20 cellular contexts compared by ENCODE assay signal in genomic region chr9:135761150-135761844, GRCh38. TPM values are rescaled to one million over a fixed set of nuclear protein-coding genes. Genes with fewer than 3 reads are reported as not detected.
DNase-seq lines count a peak whose midpoint lies in the region; ATAC-seq and TF ChIP-seq lines count a peak whose summit lies in the region.
"Had no signal": no experiment of that assay in that cellular context is flagged by ENCODE, and none has a peak within 500 bp of the region (broad histone marks: within the 10 kb centered on the region; RNA-seq: fewer than 3 reads in every experiment).

No MANE protein-coding gene starts in this region.

- no peak overlapping the region for H2AFZ ChIP-seq in mammary epithelial cell (ENCODE audit: low read depth, low read length)

- no peaks in the 10 kb centered on the region for H3K4me1 Mint-ChIP-seq in WTC11
- H3K4me1 Mint-ChIP-seq in neural crest cell: no peaks in the 10 kb centered on the region
- H3K4me1 Mint-ChIP-seq: CD14-positive monocyte; CD4-positive, alpha-beta memory T cell had no signal

- H3K36me3 ChIP-seq in left lung: no peaks in the 10 kb centered on the region
- H3K36me3 ChIP-seq in mammary epithelial cell (ENCODE audit: insufficient read depth, low read length): no peaks in the 10 kb centered on the region
- H3K36me3 ChIP-seq: BLaER1, HAP-1 had no signal

- CTCF ChIA-PET in WTC11 (lab: Charles Lee) (no interaction called here), mammary epithelial cell (lab: Charles Lee; ENCODE audit: low non-redundant PET) (no interaction called here)

- no peak for TF ChIP-seq CTCF in WTC11 (IDR thresholded peaks at IDR 0.05)
- no peak for TF ChIP-seq CTCF in neural crest cell (conservative IDR thresholded peaks at IDR 0.05)
- no peak for TF ChIP-seq CTCF in left lung (IDR thresholded peaks at IDR 0.05)
- TF ChIP-seq CTCF in mammary epithelial cell (conservative IDR thresholded peaks at IDR 0.05 in 1 of 2, IDR thresholded peaks at IDR 0.05 in 1 of 2; ENCODE audit: extremely low read depth in 1 of 2, insufficient read depth in 1 of 2, low read depth in 1 of 2, low read length in 2 of 2): no peak

- no peak for ATAC-seq in activated naive CD4-positive, alpha-beta T cell treated with anti-CD3 and anti-CD28 coated beads, Interleukin-2, amount 50 U/mL, for 72 hours
- ATAC-seq in WTC11 (no peak), left lung (no peak)

- H3K9me3 Mint-ChIP-seq in activated naive CD4-positive, alpha-beta T cell treated with anti-CD3 and anti-CD28 coated beads, Interleukin-2, amount 50 U/mL, for 72 hours: no peaks in the 10 kb centered on the region
- H3K9me3 Mint-ChIP-seq in WTC11: peaks cover 5% of the 10 kb centered on the region; the same call in 1 of the 2 replicates
- no peaks in the 10 kb centered on the region for H3K9me3 Mint-ChIP-seq in neural crest cell

- H3K4me3 Mint-ChIP-seq in WTC11 (no peak overlapping the region), neural crest cell (no peak overlapping the region)
- H3K4me3 Mint-ChIP-seq: CD14-positive monocyte; CD4-positive, alpha-beta memory T cell had no signal

- no peaks in the 10 kb centered on the region for H4K20me1 ChIP-seq in mammary epithelial cell (ENCODE audit: insufficient read depth, low read length)
- H4K20me1 ChIP-seq: BLaER1 had no signal

- H3K9ac ChIP-seq in mammary epithelial cell (ENCODE audit: insufficient read depth, low read length): no peak overlapping the region
- H3K9ac ChIP-seq: BLaER1 had no signal

- intact Hi-C loops in left lung (cut with DNase I) (no loop called here), mammary epithelial cell (cut with micrococcal nuclease) (no loop called here)

- in situ Hi-C loops in mammary epithelial cell (cut with MboI; ENCODE audit: low sequenced_read_pairs in 2 of 2): no loop called here

- H3K4me1 ChIP-seq in left lung: no peaks in the 10 kb centered on the region
- H3K4me1 ChIP-seq in mammary epithelial cell (ENCODE audit: insufficient read depth, low read length): no peaks in the 10 kb centered on the region
- H3K4me1 ChIP-seq: BLaER1, HAP-1 had no signal

- H3K9me3 ChIP-seq in left lung (peaks cover 0 to 14% of the 10 kb centered on the region in 2 donors), mammary epithelial cell (replicated peaks; ENCODE audit: insufficient read depth, low read length) (peaks cover 17% of the 10 kb centered on the region)
- H3K9me3 ChIP-seq: HAP-1 had no signal

- BruUV-seq in mammary epithelial cell (replicated peaks; lab: Mats Ljungman, UMichigan): no TSS peak

- DNase-seq in activated naive CD4-positive, alpha-beta T cell treated with anti-CD3 and anti-CD28 coated beads, Interleukin-2, amount 50 U/mL, for 72 hours (ENCODE audit: low spot score in 2 of 2): no peak
- DNase-seq in activated naive CD4-positive, alpha-beta T cell treated with Interleukin-2 at 50 U/mL for 16 hours: no peak
- DNase-seq in WTC11 (ENCODE audit: low spot score) (no peak), neural crest cell (ENCODE audit: low read depth, low spot score) (no peak), left lung (no peak), NCI-H1436 (lab: John Stamatoyannopoulos, UW) (no peak), mammary epithelial cell (no peak)
- DNase-seq: 8988T; Calu3; CD4-positive, alpha-beta memory T cell; DMS79 treated with DMSO at 0.1 percent for 48 hours; GF-D8; GOT3 had no signal

- peaks cover 0 to 13% of the 10 kb centered on the region in 2 donors for H3K27me3 ChIP-seq in left lung
- H3K27me3 ChIP-seq in mammary epithelial cell (ENCODE audit: insufficient read depth, low read length): no peaks in the 10 kb centered on the region
- H3K27me3 ChIP-seq: BLaER1 had no signal

- H3K27me3 Mint-ChIP-seq in WTC11 (ENCODE audit: low read depth) (no peaks in the 10 kb centered on the region), neural crest cell (ENCODE audit: low read depth) (no peaks in the 10 kb centered on the region)

- WGBS in mammary epithelial cell (ENCODE audit: low coverage, missing lambda C conversion rate): 60% methylated on average over 7 of the region's 20 CpGs

- POLR2A ChIA-PET in WTC11 (lab: Charles Lee): no interaction called here

- no peaks in the 10 kb centered on the region for H3K79me2 ChIP-seq in mammary epithelial cell (ENCODE audit: insufficient read depth, low read length)

- H3K4me2 ChIP-seq in mammary epithelial cell (ENCODE audit: insufficient read depth, low read depth, low read length): no peak overlapping the region
- H3K4me2 ChIP-seq: BLaER1 had no signal

- H3K4me3 ChIP-seq in left lung (no peak overlapping the region), mammary epithelial cell (replicated peaks in 1 of 3; ENCODE audit: insufficient read depth in 1 of 3, low read depth in 2 of 3, low read length in 3 of 3) (no peak overlapping the region)
- H3K4me3 ChIP-seq: BLaER1, HAP-1 had no signal

- H3K27ac Mint-ChIP-seq in activated naive CD4-positive, alpha-beta T cell treated with anti-CD3 and anti-CD28 coated beads, Interleukin-2, amount 50 U/mL, for 72 hours: peak overlapping the region; percentile 3 to 65
- peak overlapping the region; percentile 57; the same call in 1 of the 2 replicates for H3K27ac Mint-ChIP-seq in WTC11
- H3K27ac Mint-ChIP-seq in neural crest cell (ENCODE audit: unreplicated experiment): peak overlapping the region; percentile 27
- H3K27ac Mint-ChIP-seq: CD4-positive, alpha-beta memory T cell had no signal

- dilution Hi-C loops in mammary epithelial cell (cut with HindIII; ENCODE audit: low sequenced_read_pairs): no loop called here

- no peaks in the 10 kb centered on the region for H3K36me3 Mint-ChIP-seq in activated naive CD4-positive, alpha-beta T cell treated with anti-CD3 and anti-CD28 coated beads, Interleukin-2, amount 50 U/mL, for 72 hours
- H3K36me3 Mint-ChIP-seq in WTC11 (no peaks in the 10 kb centered on the region), neural crest cell (ENCODE audit: low read depth) (no peaks in the 10 kb centered on the region)
- H3K36me3 Mint-ChIP-seq: CD14-positive monocyte; CD4-positive, alpha-beta memory T cell had no signal

- no peak overlapping the region for H3K27ac ChIP-seq in left lung
- no peak overlapping the region for H3K27ac ChIP-seq in mammary epithelial cell (ENCODE audit: insufficient read depth, low read depth, low read length)
- H3K27ac ChIP-seq: BLaER1, HL-60 had no signal

TF ChIP-seq in WTC11, 78 proteins besides CTCF, POLR2A, EP300 and RAD21 (continues in another document):
- TF ChIP-seq OVOL2 (CRISPR knock-in tag; IDR thresholded peaks at IDR 0.05; ENCODE audit: borderline replicate concordance) (no peak), ESRRA (CRISPR knock-in tag; IDR thresholded peaks at IDR 0.05; ENCODE audit: borderline replicate concordance) (no peak), FOXP1 (CRISPR knock-in tag; IDR thresholded peaks at IDR 0.05; ENCODE audit: borderline replicate concordance) (no peak), RELA (CRISPR knock-in tag; IDR thresholded peaks at IDR 0.05; ENCODE audit: borderline replicate concordance) (no peak)
- TF ChIP-seq, protein P1, sequence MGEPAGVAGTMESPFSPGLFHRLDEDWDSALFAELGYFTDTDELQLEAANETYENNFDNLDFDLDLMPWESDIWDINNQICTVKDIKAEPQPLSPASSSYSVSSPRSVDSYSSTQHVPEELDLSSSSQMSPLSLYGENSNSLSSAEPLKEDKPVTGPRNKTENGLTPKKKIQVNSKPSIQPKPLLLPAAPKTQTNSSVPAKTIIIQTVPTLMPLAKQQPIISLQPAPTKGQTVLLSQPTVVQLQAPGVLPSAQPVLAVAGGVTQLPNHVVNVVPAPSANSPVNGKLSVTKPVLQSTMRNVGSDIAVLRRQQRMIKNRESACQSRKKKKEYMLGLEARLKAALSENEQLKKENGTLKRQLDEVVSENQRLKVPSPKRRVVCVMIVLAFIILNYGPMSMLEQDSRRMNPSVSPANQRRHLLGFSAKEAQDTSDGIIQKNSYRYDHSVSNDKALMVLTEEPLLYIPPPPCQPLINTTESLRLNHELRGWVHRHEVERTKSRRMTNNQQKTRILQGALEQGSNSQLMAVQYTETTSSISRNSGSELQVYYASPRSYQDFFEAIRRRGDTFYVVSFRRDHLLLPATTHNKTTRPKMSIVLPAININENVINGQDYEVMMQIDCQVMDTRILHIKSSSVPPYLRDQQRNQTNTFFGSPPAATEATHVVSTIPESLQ (CRISPR knock-in tag; IDR thresholded peaks at IDR 0.05): no peak
- TF ChIP-seq, protein P2, sequence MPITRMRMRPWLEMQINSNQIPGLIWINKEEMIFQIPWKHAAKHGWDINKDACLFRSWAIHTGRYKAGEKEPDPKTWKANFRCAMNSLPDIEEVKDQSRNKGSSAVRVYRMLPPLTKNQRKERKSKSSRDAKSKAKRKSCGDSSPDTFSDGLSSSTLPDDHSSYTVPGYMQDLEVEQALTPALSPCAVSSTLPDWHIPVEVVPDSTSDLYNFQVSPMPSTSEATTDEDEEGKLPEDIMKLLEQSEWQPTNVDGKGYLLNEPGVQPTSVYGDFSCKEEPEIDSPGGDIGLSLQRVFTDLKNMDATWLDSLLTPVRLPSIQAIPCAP (CRISPR knock-in tag; IDR thresholded peaks at IDR 0.05): no peak
- TF ChIP-seq, protein P3, sequence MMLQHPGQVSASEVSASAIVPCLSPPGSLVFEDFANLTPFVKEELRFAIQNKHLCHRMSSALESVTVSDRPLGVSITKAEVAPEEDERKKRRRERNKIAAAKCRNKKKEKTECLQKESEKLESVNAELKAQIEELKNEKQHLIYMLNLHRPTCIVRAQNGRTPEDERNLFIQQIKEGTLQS (CRISPR knock-in tag; conservative IDR thresholded peaks at IDR 0.05): no peak

RNA-seq across cellular contexts. Expression of gene KCNT1, which starts 59.3 kb away (rescaled TPM):
- not detected for total RNA-seq in activated naive CD4-positive, alpha-beta T cell treated with anti-CD3 and anti-CD28 coated beads, Interleukin-2, amount 50 U/mL, for 72 hours
- 0.13 to 0.16 TPM (median 0.14 TPM) in 3 replicates for total RNA-seq in WTC11 (2021)
- 0.14 TPM in 1 of 2 replicates, not detected in the other for total RNA-seq in neural crest cell
- total RNA-seq in left lung: under 1 TPM; 0.26 to 0.55 TPM
- total RNA-seq in mammary epithelial cell: not detected
- not detected for polyA plus RNA-seq in mammary epithelial cell
- not detected for polyA minus RNA-seq in mammary epithelial cell
- total RNA-seq: A673, Calu3, HT1080 had no signal
- polyA plus RNA-seq: AG04450, CD14-positive monocyte had no signal
